Comparison of ENCODE assay signal across 2 cellular contexts in genomic region chr12:6799147-6799546, GRCh38.
A peak's percentile ranks its signal among the peaks of the same experiment; 100 is the strongest.
TF ChIP-seq lines count a peak whose summit lies in the region.

No MANE protein-coding gene starts in this region.

TF ChIP-seq in HEK293T, 16 proteins besides CTCF, POLR2A, EP300 and RAD21:
- no peak for TF ChIP-seq FOXK2 (IDR thresholded peaks at IDR 0.05)
- TF ChIP-seq ARNT (IDR thresholded peaks at IDR 0.05): no peak
- no peak for TF ChIP-seq FOXA1 (IDR thresholded peaks at IDR 0.05)
- TF ChIP-seq PKNOX1 (IDR thresholded peaks at IDR 0.05): peak; percentile 74
TF ChIP-seq in HEK293T: peak in this region for 1.

TF ChIP-seq in GM12878, 131 proteins besides CTCF, POLR2A, EP300 and RAD21:
- TF ChIP-seq PKNOX1 (IDR thresholded peaks at IDR 0.05) (peak; percentile 82), LARP7 (IDR thresholded peaks at IDR 0.05) (no peak)
